In the genomic region with DNA sequence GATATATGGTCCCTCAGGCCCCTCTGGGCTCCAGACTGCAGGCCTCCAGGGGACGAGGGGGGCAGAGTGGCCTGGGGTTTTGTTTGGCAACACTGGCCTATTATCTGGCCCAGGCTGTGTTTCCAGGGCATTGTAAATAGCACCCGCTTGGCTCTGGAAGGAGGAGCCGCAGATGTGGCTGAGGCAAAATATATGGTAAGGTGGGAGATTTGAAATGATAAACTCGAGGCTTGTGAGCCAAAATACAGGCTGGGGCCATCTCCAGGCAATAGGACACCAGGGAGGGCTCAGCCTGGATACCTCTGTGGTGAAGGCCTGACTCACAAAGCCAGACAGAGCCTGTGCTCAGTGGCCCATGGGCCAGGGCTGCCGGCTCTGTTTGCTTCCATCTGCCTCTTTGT, we compare ENCODE assay signal across 10 cellular contexts. TPM values are rescaled to one million over a fixed set of nuclear protein-coding genes. Genes with fewer than 3 reads are reported as not detected.
DNase-seq lines count a peak whose midpoint lies in the region; ATAC-seq and TF ChIP-seq lines count a peak whose summit lies in the region.
"Had no signal": no experiment of that assay in that cellular context is flagged by ENCODE, and none has a peak within 500 bp of the region (broad histone marks: within the 10 kb centered on the region; RNA-seq: fewer than 3 reads in every experiment).

No MANE protein-coding gene starts in this region.

- whole genome bisulfite sequencing in esophagus muscularis mucosa, result 77% methylated on average over 5 of the region's 5 CpGs

- no peak for ATAC-seq in HG03354 (IDR thresholded peaks at IDR 0.05; ENCODE audit: poor library complexity, severe bottlenecking, unreplicated experiment)
- ATAC-seq: stimulated activated naive B cell treated with anti-CD40 and anti-IgM and Interleukin-4, amounts not matched to agents 10 μg/mL and 1 μg/mL and 100 μg/mL, for 72 hours had no signal

- POLR2A ChIA-PET in AG04450 (lab: Yijun Ruan, JAX), result interaction anchor here (1.1 kb wide), 1 partner anchor 97 kb away, joined by 8 read pairs; no protein-coding TSS in a partner anchor
- POLR2A ChIA-PET in activated CD4-positive, alpha-beta memory T cell treated with anti-CD3 and anti-CD28 coated beads for 36 hours (lab: Charles Lee), result no interaction called here

- peak overlapping the region; percentile 22 for H3K27ac Mint-ChIP-seq in neural crest cell (ENCODE audit: unreplicated experiment)
- H3K27ac Mint-ChIP-seq in activated CD4-positive, alpha-beta memory T cell treated with anti-CD3 and anti-CD28 coated beads for 36 hours, result no peak overlapping the region
- H3K27ac Mint-ChIP-seq: stimulated activated naive B cell treated with anti-CD40 and anti-IgM and Interleukin-4, amounts not matched to agents 10 μg/mL and 1 μg/mL and 100 μg/mL, for 72 hours had no signal

- H3K4me3 ChIP-seq in AG04450 (ENCODE audit: low read depth, low read length) (no peak overlapping the region), esophagus muscularis mucosa (no peak overlapping the region)

- no peaks in the 10 kb centered on the region for H3K9me3 Mint-ChIP-seq in neural crest cell
- no peaks in the 10 kb centered on the region for H3K9me3 Mint-ChIP-seq in activated CD4-positive, alpha-beta memory T cell treated with anti-CD3 and anti-CD28 coated beads for 36 hours
- H3K9me3 Mint-ChIP-seq: stimulated activated naive B cell treated with anti-CD40 and anti-IgM and Interleukin-4, amounts not matched to agents 10 μg/mL and 1 μg/mL and 100 μg/mL, for 72 hours had no signal

- H3K4me3 Mint-ChIP-seq in neural crest cell, result no peak overlapping the region
- H3K4me3 Mint-ChIP-seq in activated CD4-positive, alpha-beta memory T cell treated with anti-CD3 and anti-CD28 coated beads for 36 hours, result no peak overlapping the region
- H3K4me3 Mint-ChIP-seq: stimulated activated naive B cell treated with anti-CD40 and anti-IgM and Interleukin-4, amounts not matched to agents 10 μg/mL and 1 μg/mL and 100 μg/mL, for 72 hours had no signal

- intact Hi-C loops in esophagus muscularis mucosa (cut with DNase I), result no loop called here
- intact Hi-C loops in activated CD4-positive, alpha-beta memory T cell treated with anti-CD3 and anti-CD28 coated beads for 36 hours (cut with micrococcal nuclease), result no loop called here

- in situ Hi-C loops in GM13976 (cut with MboI; ENCODE audit: low sequenced_read_pairs, unreplicated experiment), result no loop called here

- no peaks in the 10 kb centered on the region for H3K36me3 Mint-ChIP-seq in neural crest cell (ENCODE audit: low read depth)
- no peaks in the 10 kb centered on the region for H3K36me3 Mint-ChIP-seq in activated CD4-positive, alpha-beta memory T cell treated with anti-CD3 and anti-CD28 coated beads for 36 hours
- H3K36me3 Mint-ChIP-seq: stimulated activated naive B cell treated with anti-CD40 and anti-IgM and Interleukin-4, amounts not matched to agents 10 μg/mL and 1 μg/mL and 100 μg/mL, for 72 hours had no signal

- peaks cover 53 to 60% (median 55%) of the 10 kb centered on the region in 4 donors for H3K4me1 ChIP-seq in esophagus muscularis mucosa

- H3K27ac ChIP-seq in AG04450 (ENCODE audit: low read depth, low read length) (peak overlapping the region; percentile 62), esophagus muscularis mucosa (replicated peaks in 1 of 4) (peak overlapping the region; percentile 39 to 62 (median 48))

- TF ChIP-seq POLR2A in esophagus muscularis mucosa (IDR thresholded peaks at IDR 0.05; ENCODE audit: low read depth), result no peak

- CTCF ChIA-PET in AG04450 (lab: Charles Lee), result interaction anchor here (1.0 kb wide), 1 partner anchor 22 kb away, joined by 3 read pairs; no protein-coding TSS in a partner anchor
- CTCF ChIA-PET in activated CD4-positive, alpha-beta memory T cell treated with anti-CD3 and anti-CD28 coated beads for 36 hours (lab: Charles Lee), result no interaction called here

- peaks cover 3% of the 10 kb centered on the region for H3K27me3 Mint-ChIP-seq in neural crest cell (ENCODE audit: low read depth)
- H3K27me3 Mint-ChIP-seq in activated CD4-positive, alpha-beta memory T cell treated with anti-CD3 and anti-CD28 coated beads for 36 hours, result no peaks in the 10 kb centered on the region

- no peaks in the 10 kb centered on the region for H3K36me3 ChIP-seq in esophagus muscularis mucosa

- TF ChIP-seq EP300 in esophagus muscularis mucosa (IDR thresholded peaks at IDR 0.05), result no peak

- H3K27me3 ChIP-seq in AG04450 (ENCODE audit: control insufficient read depth, insufficient read depth, low read length) (no peaks in the 10 kb centered on the region), esophagus muscularis mucosa (no peaks in the 10 kb centered on the region)

- H3K9me3 ChIP-seq in AG04450 (ENCODE audit: control insufficient read depth, insufficient read depth, low read length) (no peaks in the 10 kb centered on the region), esophagus muscularis mucosa (no peaks in the 10 kb centered on the region)

- TF ChIP-seq CTCF in AG04450 (IDR thresholded peaks at IDR 0.05; ENCODE audit: low read depth, low read length) (no peak), esophagus muscularis mucosa (IDR thresholded peaks at IDR 0.05) (no peak), neural crest cell (conservative IDR thresholded peaks at IDR 0.05) (no peak), GM13976 (IDR thresholded peaks at IDR 0.05; ENCODE audit: borderline replicate concordance, control extremely low read depth, extremely low read depth, insufficient read depth, missing control alignments) (no peak)

- no peak for DNase-seq in AG04450 (ENCODE audit: low read depth, low spot score)
- peak; percentile 18 for DNase-seq in NCI-H1694 (lab: John Stamatoyannopoulos, UW)
- DNase-seq in esophagus muscularis mucosa (ENCODE audit: extremely low spot score), result no peak
- DNase-seq in neural crest cell (ENCODE audit: low read depth, low spot score), result no peak
- no peak for DNase-seq in KG1 (lab: John Stamatoyannopoulos, UW)
- no peak for DNase-seq in GM13976 (ENCODE audit: low spot score)
- no peak for DNase-seq in activated CD4-positive, alpha-beta memory T cell treated with anti-CD3 and anti-CD28 coated beads for 36 hours
- DNase-seq: stimulated activated naive B cell treated with anti-CD40 and anti-IgM and Interleukin-4, amounts not matched to agents 10 μg/mL and 1 μg/mL and 100 μg/mL, for 72 hours; T-helper 1 cell had no signal

- peaks cover 35% of the 10 kb centered on the region for H3K4me1 Mint-ChIP-seq in neural crest cell
- no peaks in the 10 kb centered on the region for H3K4me1 Mint-ChIP-seq in activated CD4-positive, alpha-beta memory T cell treated with anti-CD3 and anti-CD28 coated beads for 36 hours (ENCODE audit: low read depth)
- H3K4me1 Mint-ChIP-seq: stimulated activated naive B cell treated with anti-CD40 and anti-IgM and Interleukin-4, amounts not matched to agents 10 μg/mL and 1 μg/mL and 100 μg/mL, for 72 hours had no signal

RNA-seq across cellular contexts. Expression of gene NAV1, which starts 14.0 kb away (rescaled TPM):
- polyA plus RNA-seq in AG04450 (2011; rRNA removed), result 17.5 and 23.0 TPM in 2 replicates
- polyA minus RNA-seq in AG04450 (2011; rRNA and poly(A)+ RNA removed), result 44.0 and 55.7 TPM in 2 replicates
- total RNA-seq in esophagus muscularis mucosa (10 to 100 TPM; 12.9 to 35.5 (median 21.9) TPM), neural crest cell (44.1 and 47.3 TPM in 2 replicates)
- total RNA-seq in activated CD4-positive, alpha-beta memory T cell treated with anti-CD3 and anti-CD28 coated beads for 36 hours, result 1 to 10 TPM; 2.2 to 2.6 TPM

RNA-seq across cellular contexts. Expression of gene CSRP1, which starts 46.0 kb away (rescaled TPM):
- polyA plus RNA-seq in AG04450 (2011; rRNA removed), result 641 and 730 TPM in 2 replicates
- polyA minus RNA-seq in AG04450 (2011; rRNA and poly(A)+ RNA removed), result 568 and 749 TPM in 2 replicates
- total RNA-seq in esophagus muscularis mucosa (1,000 to 10,000 TPM; 3,645 to 7,984 (median 5,321) TPM), neural crest cell (0.41 and 1.5 TPM in 2 replicates)
- 10 to 100 TPM; 48.4 to 51.8 TPM for total RNA-seq in activated CD4-positive, alpha-beta memory T cell treated with anti-CD3 and anti-CD28 coated beads for 36 hours

Comparison
In these comparisons a context has a peak if more than half of its experiments do, and no peak if none do; other contexts are left out.
1. RNA of gene CSRP1, which starts 46.0 kb away (total RNA-seq): 3,645 to 7,984 TPM in esophagus muscularis mucosa; 48.4 to 51.8 TPM in activated CD4-positive, alpha-beta memory T cell treated with anti-CD3 and anti-CD28 coated beads for 36 hours and 0.41 to 1.5 TPM in neural crest cell; every median in the first group is over 10 times any median in the second.